ENCODE assay signal across 18 cellular contexts in the genomic region with DNA sequence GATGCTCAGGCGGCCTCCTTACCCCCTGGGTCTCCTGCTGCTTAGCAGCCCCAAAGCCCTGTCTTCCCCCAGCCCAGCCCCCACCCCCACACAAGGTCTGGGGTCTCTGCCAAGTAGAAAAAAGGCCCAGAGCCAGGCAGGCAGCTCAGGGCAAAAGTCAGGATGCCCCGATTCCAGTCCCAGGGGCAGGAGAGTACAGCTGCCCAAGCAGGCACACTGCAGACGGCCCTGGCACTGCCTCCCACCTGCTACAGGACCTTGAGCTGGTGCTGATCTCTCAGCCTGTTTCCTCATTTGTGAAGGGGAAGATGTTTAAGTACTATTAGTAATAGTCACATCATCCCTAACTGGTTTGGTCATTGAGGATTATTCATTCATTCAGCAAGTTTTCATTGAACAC. TPM values are rescaled to one million over a fixed set of nuclear protein-coding genes. Genes with fewer than 3 reads are reported as not detected.
DNase-seq lines count a peak whose midpoint lies in the region; ATAC-seq and TF ChIP-seq lines count a peak whose summit lies in the region.
"Had no signal": no experiment of that assay in that cellular context is flagged by ENCODE, and none has a peak within 500 bp of the region (broad histone marks: within the 10 kb centered on the region; RNA-seq: fewer than 3 reads in every experiment).

No MANE protein-coding gene starts in this region.

- no peaks in the 10 kb centered on the region for H4K20me1 ChIP-seq in PC-3 (ENCODE audit: low read length)

- peak overlapping the region; percentile 54 for H3K9ac ChIP-seq in PC-3 (ENCODE audit: low read length)

- no peak for TF ChIP-seq CTCF in PC-3 (conservative IDR thresholded peaks at IDR 0.05; ENCODE audit: low read depth, low read length)
- no peak for TF ChIP-seq CTCF in left ventricle myocardium inferior (IDR thresholded peaks at IDR 0.05; ENCODE audit: borderline replicate concordance)
- no peak for TF ChIP-seq CTCF in gastrocnemius medialis (IDR thresholded peaks at IDR 0.05 in 4 of 5, conservative IDR thresholded peaks at IDR 0.05 in 1 of 5)

- in situ Hi-C loops in gastrocnemius medialis (cut with MboI; ENCODE audit: low sequenced_read_pairs in 4 of 4) = loop anchor here in 1 of 4 donors (25.0 kb wide), 1 partner anchor 925 kb away; the partner anchor contains the start of gene MRPS25

- no peaks in the 10 kb centered on the region for H3K9me3 Mint-ChIP-seq in effector memory CD8-positive, alpha-beta T cell
- H3K9me3 Mint-ChIP-seq: neural crest cell; stimulated activated naive CD8-positive, alpha-beta T cell treated with anti-CD3 and anti-CD28 coated beads, Interleukin-15, Interleukin-2, amounts not matched to agents 100 ng/mL and 50 ng/mL, for 24 hours had no signal

- H3K27ac ChIP-seq in PC-3 (ENCODE audit: low read length) (peak overlapping the region; percentile 88), left ventricle myocardium inferior (replicated peaks) (peak overlapping the region; percentile 42), gastrocnemius medialis (peak overlapping the region; percentile 89 to 97 (median 93))
- H3K27ac ChIP-seq: colonic mucosa, vagina had no signal

- H3K4me2 ChIP-seq in PC-3 (ENCODE audit: low read length) = peak overlapping the region; percentile 41; the same call in 1 of the 2 replicates

- no peak for TF ChIP-seq POLR2A in gastrocnemius medialis (IDR thresholded peaks at IDR 0.05)

- BruUV-seq in PC-3 (replicated peaks; lab: Mats Ljungman, UMichigan) = no TSS peak

- H3K36me3 ChIP-seq in PC-3 (ENCODE audit: low read depth, low read length) (peaks cover 50% of the 10 kb centered on the region), left ventricle myocardium inferior (peaks cover 91% of the 10 kb centered on the region), gastrocnemius medialis (peaks cover 0 to 88% of the 10 kb centered on the region in 2 donors)

- H3K4me1 ChIP-seq in PC-3 (ENCODE audit: insufficient read depth, low read length) (peaks cover 21% of the 10 kb centered on the region), left ventricle myocardium inferior (peaks cover 27% of the 10 kb centered on the region), gastrocnemius medialis (peaks cover 19 to 37% of the 10 kb centered on the region in 2 donors)
- H3K4me1 ChIP-seq: colonic mucosa had no signal

- H3K27me3 ChIP-seq in PC-3 (ENCODE audit: low read length) (no peaks in the 10 kb centered on the region), left ventricle myocardium inferior (ENCODE audit: low read depth) (no peaks in the 10 kb centered on the region), gastrocnemius medialis (no peaks in the 10 kb centered on the region)
- H3K27me3 ChIP-seq: colonic mucosa, MG63, vagina had no signal

- H3K36me3 Mint-ChIP-seq in effector memory CD8-positive, alpha-beta T cell (ENCODE audit: insufficient read depth) = peaks cover 76% of the 10 kb centered on the region

- H3K27me3 Mint-ChIP-seq in effector memory CD8-positive, alpha-beta T cell = no peaks in the 10 kb centered on the region
- H3K27me3 Mint-ChIP-seq: stimulated activated naive CD8-positive, alpha-beta T cell treated with anti-CD3 and anti-CD28 coated beads, Interleukin-15, Interleukin-2, amounts not matched to agents 100 ng/mL and 50 ng/mL, for 24 hours had no signal

- CTCF ChIA-PET in PC-3 (lab: Charles Lee) = interaction anchor here (0.6 kb wide), 1 partner anchor 17 kb away, joined by 3 read pairs; no protein-coding TSS in a partner anchor

- intact Hi-C loops in PC-3 (cut with micrococcal nuclease) = no loop called here
- intact Hi-C loops in left ventricle myocardium inferior (cut with micrococcal nuclease) = no loop called here
- intact Hi-C loops in gastrocnemius medialis (cut with DNase I; ENCODE audit: low total_unique reads) = no loop called here

- no peaks in the 10 kb centered on the region for H3F3A ChIP-seq in PC-3 (ENCODE audit: low read length, unreplicated experiment)

- peaks cover 24 to 26% of the 10 kb centered on the region in 2 donors for H3K4me1 Mint-ChIP-seq in effector memory CD8-positive, alpha-beta T cell (ENCODE audit: low read depth in 2 of 2)

- POLR2A ChIA-PET in PC-3 (lab: Charles Lee; ENCODE audit: unreplicated experiment) = interaction anchor here (1.1 kb wide), 1 partner anchor 13 kb away, joined by 5 read pairs; the partner anchor contains the start of genes CHCHD4 and TMEM43

- peak overlapping the region; percentile 85 to 99 for H3K27ac Mint-ChIP-seq in effector memory CD8-positive, alpha-beta T cell
- H3K27ac Mint-ChIP-seq: stimulated activated naive CD8-positive, alpha-beta T cell treated with anti-CD3 and anti-CD28 coated beads, Interleukin-15, Interleukin-2, amounts not matched to agents 100 ng/mL and 50 ng/mL, for 24 hours had no signal

- H3K9me3 ChIP-seq in PC-3 (ENCODE audit: low read length) (no peaks in the 10 kb centered on the region), left ventricle myocardium inferior (replicated peaks) (no peaks in the 10 kb centered on the region), gastrocnemius medialis (no peaks in the 10 kb centered on the region)
- H3K9me3 ChIP-seq: colonic mucosa, MG63, vagina had no signal

- no peak overlapping the region for H3K4me3 ChIP-seq in PC-3 (ENCODE audit: low read length)
- no peak overlapping the region for H3K4me3 ChIP-seq in left ventricle myocardium inferior
- no peak overlapping the region for H3K4me3 ChIP-seq in gastrocnemius medialis
- H3K4me3 ChIP-seq: colonic mucosa, MG63, vagina had no signal

- no peak overlapping the region for H3K4me3 Mint-ChIP-seq in effector memory CD8-positive, alpha-beta T cell
- H3K4me3 Mint-ChIP-seq: neural crest cell; stimulated activated naive CD8-positive, alpha-beta T cell treated with anti-CD3 and anti-CD28 coated beads, Interleukin-15, Interleukin-2, amounts not matched to agents 100 ng/mL and 50 ng/mL, for 24 hours had no signal

- H3K79me2 ChIP-seq in PC-3 (ENCODE audit: low read length) = no peaks in the 10 kb centered on the region

- DNase-seq in PC-3 (peak; percentile 68), left ventricle myocardium inferior (no peak), gastrocnemius medialis (no peak), SW480 (ENCODE audit: low spot score) (no peak), NCI-H1436 treated with DMSO at 0.1 percent for 48 hours (lab: John Stamatoyannopoulos, UW) (no peak)
- no peak for DNase-seq in effector memory CD8-positive, alpha-beta T cell
- DNase-seq: activated CD4-positive, alpha-beta T cell treated with anti-CD3 and anti-CD28 coated beads, Interleukin-2, amount 50 U/mL, for 4 hours; activated naive CD4-positive, alpha-beta T cell treated with anti-CD3 and anti-CD28 coated beads, Interleukin-2, amount 50 U/mL, for 16 hours; colonic mucosa; DND-41; glutamatergic neuron; midbrain had no signal

- H2AFZ ChIP-seq in PC-3 (ENCODE audit: low read length) = no peak overlapping the region

- H3K9me2 ChIP-seq in PC-3 (replicated peaks; ENCODE audit: low read length) = no peaks in the 10 kb centered on the region

- ATAC-seq in PC-3 = peak; percentile 33
- no peak for ATAC-seq in effector memory CD8-positive, alpha-beta T cell (replicated peaks)
- ATAC-seq in gastrocnemius medialis = peak; percentile 1 to 35
- no peak for ATAC-seq in HG02885 (IDR thresholded peaks at IDR 0.05; ENCODE audit: poor library complexity, unreplicated experiment)
- no peak for ATAC-seq in HG02610 (IDR thresholded peaks at IDR 0.05; ENCODE audit: unreplicated experiment)

RNA-seq across cellular contexts. Expression of gene TMEM43, which starts 12.6 kb away (rescaled TPM):
- total RNA-seq in PC-3 (2014; rRNA removed) = 78.6 and 83.1 TPM in 2 replicates
- total RNA-seq in left ventricle myocardium inferior = 44.4 TPM
- 100 to 1,000 TPM in 1 of 4 donors, 10 to 100 TPM in 3; 68.2 to 128 (median 78.6) TPM for total RNA-seq in gastrocnemius medialis

RNA-seq across cellular contexts. Expression of gene CHCHD4, which starts 12.8 kb away (rescaled TPM):
- total RNA-seq in PC-3 (2014; rRNA removed) (39.5 and 43.3 TPM in 2 replicates), left ventricle myocardium inferior (37.6 TPM), gastrocnemius medialis (10 to 100 TPM; 16.2 to 49.4 (median 22.8) TPM)

RNA-seq across cellular contexts. Expression of gene XPC, which starts 41.0 kb away (rescaled TPM):
- total RNA-seq in PC-3 (2014; rRNA removed) (24.3 and 26.1 TPM in 2 replicates), left ventricle myocardium inferior (10.4 TPM), gastrocnemius medialis (10 to 100 TPM; 22.0 to 30.6 (median 27.0) TPM)

RNA-seq across cellular contexts. Expression of gene LSM3, which starts 41.2 kb away (rescaled TPM):
- total RNA-seq in PC-3 (2014; rRNA removed) = 22.0 and 27.2 TPM in 2 replicates
- 16.8 TPM for total RNA-seq in left ventricle myocardium inferior
- total RNA-seq in gastrocnemius medialis = 10 to 100 TPM; 11.6 to 16.8 (median 14.2) TPM

Comparison
In these comparisons a context has a peak if more than half of its experiments do, and no peak if none do; other contexts are left out.
1. ATAC-seq: peak in PC-3 (single experiment) and gastrocnemius medialis (2 of 2); none in effector memory CD8-positive, alpha-beta T cell (single experiment), HG02885 (single experiment) and HG02610 (single experiment).
2. H3K27ac ChIP-seq: peak in every context shown above with its lines; median percentile 93 in gastrocnemius medialis; 88 in PC-3; 42 in left ventricle myocardium inferior.